In genomic region chr16:630024-630814, GRCh38 we compare ENCODE assay signal across 15 cellular contexts. TPM values are rescaled to one million over a fixed set of nuclear protein-coding genes. Genes with fewer than 3 reads are reported as not detected.
A peak's percentile ranks its signal among the peaks of the same experiment; 100 is the strongest.
DNase-seq lines count a peak whose midpoint lies in the region; ATAC-seq and TF ChIP-seq lines count a peak whose summit lies in the region.
"Had no signal": no experiment of that assay in that cellular context is flagged by ENCODE, and none has a peak within 500 bp of the region (broad histone marks: within the 10 kb centered on the region; RNA-seq: fewer than 3 reads in every experiment).

No MANE protein-coding gene starts in this region.

- H2BK15ac ChIP-seq in neuronal stem cell (ENCODE audit: low read length) = peak overlapping the region; percentile 87

- peak overlapping the region; percentile 95 for H2BK120ac ChIP-seq in neuronal stem cell (ENCODE audit: low read depth, low read length)

- H3K4me2 ChIP-seq in neuronal stem cell (ENCODE audit: insufficient read depth, low read length, poor library complexity, severe bottlenecking) = peak overlapping the region; percentile 90

- H3K4me3 ChIP-seq in cardiac muscle cell (peak overlapping the region; percentile 37), left ventricle myocardium inferior (no peak overlapping the region), neuronal stem cell (ENCODE audit: low read length in 2 of 2) (peak overlapping the region; percentile 3 to 57), Caco-2 (ENCODE audit: low read depth, low read length) (no peak overlapping the region)
- H3K4me3 ChIP-seq: body of pancreas had no signal

- H3K9me3 ChIP-seq in cardiac muscle cell (ENCODE audit: low read depth) (no peaks in the 10 kb centered on the region), left ventricle myocardium inferior (replicated peaks) (no peaks in the 10 kb centered on the region), neuronal stem cell (replicated peaks in 1 of 2; ENCODE audit: control insufficient read depth in 2 of 2, insufficient read depth in 1 of 2, low read depth in 1 of 2, low read length in 2 of 2) (no peaks in the 10 kb centered on the region), Caco-2 (no peaks in the 10 kb centered on the region)
- H3K9me3 ChIP-seq: body of pancreas had no signal

- peak overlapping the region; percentile 89 for H3K9ac ChIP-seq in neuronal stem cell (ENCODE audit: low read depth, low read length, poor library complexity)

- H3K36me3 ChIP-seq in cardiac muscle cell (peaks cover 12% of the 10 kb centered on the region), left ventricle myocardium inferior (peaks cover 54% of the 10 kb centered on the region), neuronal stem cell (replicated peaks in 1 of 2; ENCODE audit: control insufficient read depth in 2 of 2, insufficient read depth in 2 of 2, low read length in 2 of 2) (peaks cover 15 to 57% of the 10 kb centered on the region in 2 donors), Caco-2 (ENCODE audit: control insufficient read depth, insufficient read depth, low read length) (no peaks in the 10 kb centered on the region)

- no peak overlapping the region for H3K4me3 Mint-ChIP-seq in Caco-2 (ENCODE audit: unreplicated experiment)
- H3K4me3 Mint-ChIP-seq: effector memory CD8-positive, alpha-beta T cell had no signal

- H2BK5ac ChIP-seq in neuronal stem cell (ENCODE audit: low read length) = peak overlapping the region; percentile 99

- H3K27ac ChIP-seq in cardiac muscle cell (peak overlapping the region; percentile 95), left ventricle myocardium inferior (replicated peaks) (peak overlapping the region; percentile 46), neuronal stem cell (replicated peaks; ENCODE audit: low read length) (peak overlapping the region; percentile 99)
- H3K27ac ChIP-seq: body of pancreas, foreskin keratinocyte had no signal

- intact Hi-C loops in left ventricle myocardium superior (cut with micrococcal nuclease) = no loop called here
- intact Hi-C loops in left ventricle myocardium inferior (cut with micrococcal nuclease) = no loop called here
- intact Hi-C loops in Caco-2 (cut with micrococcal nuclease; ENCODE audit: unreplicated experiment) = no loop called here

- H3K36me3 Mint-ChIP-seq in Caco-2 (ENCODE audit: insufficient read depth, unreplicated experiment) = peaks cover 27% of the 10 kb centered on the region

- peak overlapping the region; percentile 97 for H4K91ac ChIP-seq in neuronal stem cell (ENCODE audit: low read depth, low read length, poor library complexity)

- H3K27me3 ChIP-seq in cardiac muscle cell = no peaks in the 10 kb centered on the region
- H3K27me3 ChIP-seq in left ventricle myocardium inferior (ENCODE audit: low read depth) = no peaks in the 10 kb centered on the region
- H3K27me3 ChIP-seq in neuronal stem cell (ENCODE audit: control insufficient read depth in 3 of 3, insufficient read depth in 3 of 3, low read depth in 1 of 3, low read length in 3 of 3) = peaks cover 0 to 1% (median 0%) of the 10 kb centered on the region in 3 experiments
- no peaks in the 10 kb centered on the region for H3K27me3 ChIP-seq in Caco-2 (replicated peaks; ENCODE audit: control insufficient read depth, insufficient read depth, low read length)
- H3K27me3 ChIP-seq: body of pancreas, foreskin keratinocyte had no signal

- H4K8ac ChIP-seq in neuronal stem cell (ENCODE audit: low read depth, low read length) = peak overlapping the region; percentile 97

- peaks cover 15% of the 10 kb centered on the region for H3K79me1 ChIP-seq in neuronal stem cell (ENCODE audit: low read depth, low read length)

- WGBS in neuronal stem cell (ENCODE audit: extremely low coverage in 2 of 2, insufficient read length in 2 of 2, insufficient replicate concordance in 1 of 2), 2 donors = no CpG with 5 or more reads among the region's 34 CpGs

- H3K27me3 Mint-ChIP-seq in Caco-2 (ENCODE audit: insufficient read depth, unreplicated experiment) = no peaks in the 10 kb centered on the region
- H3K27me3 Mint-ChIP-seq: effector memory CD8-positive, alpha-beta T cell had no signal

- peak overlapping the region; percentile 80 for H3K23ac ChIP-seq in neuronal stem cell (ENCODE audit: low read depth, low read length, poor library complexity)

- no peaks in the 10 kb centered on the region for H3K9me3 Mint-ChIP-seq in Caco-2 (ENCODE audit: unreplicated experiment)
- H3K9me3 Mint-ChIP-seq: effector memory CD8-positive, alpha-beta T cell had no signal

- H3K27ac Mint-ChIP-seq in Caco-2 (ENCODE audit: unreplicated experiment) = no peak overlapping the region
- H3K27ac Mint-ChIP-seq: effector memory CD8-positive, alpha-beta T cell had no signal

- H2AFZ ChIP-seq in neuronal stem cell (ENCODE audit: low read length) = peak overlapping the region; percentile 31

- TF ChIP-seq CTCF in cardiac muscle cell (IDR thresholded peaks at IDR 0.05; ENCODE audit: low read depth, low read length) (no peak), left ventricle myocardium inferior (IDR thresholded peaks at IDR 0.05; ENCODE audit: borderline replicate concordance) (no peak), Caco-2 (IDR thresholded peaks at IDR 0.05; ENCODE audit: insufficient read depth in 1 of 2, low read depth in 1 of 2, low read length in 1 of 2, severe bottlenecking in 1 of 2, unreplicated experiment in 1 of 2) (no peak)

- ATAC-seq in left ventricle myocardium superior (no peak), HG03039 (IDR thresholded peaks at IDR 0.05; ENCODE audit: unreplicated experiment) (no peak)
- ATAC-seq: effector memory CD8-positive, alpha-beta T cell; foreskin keratinocyte had no signal

- peak overlapping the region; percentile 100 for H3K18ac ChIP-seq in neuronal stem cell (ENCODE audit: low read length)

- H3K4me1 ChIP-seq in cardiac muscle cell (ENCODE audit: low read depth) (peaks cover 23% of the 10 kb centered on the region), left ventricle myocardium inferior (peaks cover 31% of the 10 kb centered on the region), neuronal stem cell (ENCODE audit: control insufficient read depth in 2 of 2, insufficient read depth in 1 of 2, low read depth in 1 of 2, low read length in 2 of 2) (peaks cover 25 to 31% of the 10 kb centered on the region in 2 donors), Caco-2 (peaks cover 5% of the 10 kb centered on the region; the same call in 1 of the 2 replicates)
- H3K4me1 ChIP-seq: foreskin keratinocyte had no signal

- peak overlapping the region; percentile 84 for H3K14ac ChIP-seq in neuronal stem cell (ENCODE audit: low read length)

- POLR2A ChIA-PET in Caco-2 (lab: Charles Lee) = no interaction called here

- no TSS peak for BruUV-seq in Caco-2 (replicated peaks; lab: Mats Ljungman, UMichigan)

- no peaks in the 10 kb centered on the region for H3K4me1 Mint-ChIP-seq in Caco-2 (ENCODE audit: low read depth, unreplicated experiment)

- H3K4ac ChIP-seq in neuronal stem cell (ENCODE audit: low read length) = peak overlapping the region; percentile 90

- CTCF ChIA-PET in Caco-2 (lab: Charles Lee) = no interaction called here

- no peak for DNase-seq in cardiac muscle cell (ENCODE audit: low read depth in 1 of 2, low spot score in 1 of 2)
- no peak for DNase-seq in left ventricle myocardium superior
- no peak for DNase-seq in left ventricle myocardium inferior
- no peak for DNase-seq in neuronal stem cell (ENCODE audit: low spot score)
- no peak for DNase-seq in central memory CD4-positive, alpha-beta T cell
- no peak for DNase-seq in Caco-2
- no peak for DNase-seq in COLO668 (lab: John Stamatoyannopoulos, UW; ENCODE audit: unreplicated experiment)
- DNase-seq: activated gamma-delta T cell treated with Interleukin-2 at 50 U/mL for 16 hours; effector memory CD8-positive, alpha-beta T cell; foreskin keratinocyte; NCI-H2171 treated with DMSO at 0.1 percent for 48 hours; NK-92 treated with Interleukin-12 subunit alpha and Interleukin-12 subunit beta, amount 100 ng/mL, for 24 hours; stimulated activated naive CD4-positive, alpha-beta T cell treated with Interleukin-2 at 50 U/mL for 16 hours had no signal

- H2BK12ac ChIP-seq in neuronal stem cell (ENCODE audit: low read length) = peak overlapping the region; percentile 18

- peak overlapping the region; percentile 95 for H2AK5ac ChIP-seq in neuronal stem cell (ENCODE audit: low read depth, low read length)

RNA-seq across cellular contexts. Expression of gene WFIKKN1, which starts 0.6 kb away (rescaled TPM):
- total RNA-seq in cardiac muscle cell = 85.8 and 125 TPM in 2 replicates
- 79.6 and 105 TPM in 2 replicates for polyA plus RNA-seq in cardiac muscle cell
- total RNA-seq in left ventricle myocardium superior = 0.10 TPM
- 0.14 TPM for total RNA-seq in left ventricle myocardium inferior
- 13.8 TPM for polyA plus RNA-seq in neuronal stem cell (2013, experiment 1 of 2)
- 12.6 TPM for polyA plus RNA-seq in neuronal stem cell (2013, experiment 2 of 2)
- total RNA-seq in Caco-2 (2022) = 0.39 and 0.54 TPM in 2 replicates

RNA-seq across cellular contexts. Expression of gene METTL26, which starts 5.9 kb away (rescaled TPM):
- total RNA-seq in cardiac muscle cell (196 and 201 TPM in 2 replicates), left ventricle myocardium superior (62.2 TPM), left ventricle myocardium inferior (49.2 TPM), Caco-2 (2022) (67.1 and 67.4 TPM in 2 replicates)
- polyA plus RNA-seq in cardiac muscle cell = 153 and 181 TPM in 2 replicates
- 56.9 TPM for polyA plus RNA-seq in neuronal stem cell (2013, experiment 1 of 2)
- polyA plus RNA-seq in neuronal stem cell (2013, experiment 2 of 2) = 56.4 TPM

RNA-seq across cellular contexts. Expression of gene MCRIP2, which starts 11.4 kb away (rescaled TPM):
- total RNA-seq in cardiac muscle cell (123 and 144 TPM in 2 replicates), left ventricle myocardium superior (187 TPM), left ventricle myocardium inferior (181 TPM), Caco-2 (2022) (33.0 and 40.7 TPM in 2 replicates)
- polyA plus RNA-seq in cardiac muscle cell = 131 and 146 TPM in 2 replicates
- polyA plus RNA-seq in neuronal stem cell (2013, experiment 1 of 2) = 10.3 TPM
- 10.5 TPM for polyA plus RNA-seq in neuronal stem cell (2013, experiment 2 of 2)

RNA-seq across cellular contexts. Expression of gene WDR90, which starts 18.9 kb away (rescaled TPM):
- total RNA-seq in cardiac muscle cell = 25.6 and 26.5 TPM in 2 replicates
- polyA plus RNA-seq in cardiac muscle cell = 28.1 and 32.3 TPM in 2 replicates
- total RNA-seq in left ventricle myocardium superior = 10.9 TPM
- 9.2 TPM for total RNA-seq in left ventricle myocardium inferior
- 16.6 TPM for polyA plus RNA-seq in neuronal stem cell (2013, experiment 1 of 2)
- polyA plus RNA-seq in neuronal stem cell (2013, experiment 2 of 2) = 15.8 TPM
- 57.8 and 60.9 TPM in 2 replicates for total RNA-seq in Caco-2 (2022)

RNA-seq across cellular contexts. Expression of gene RHOT2, which starts 37.7 kb away (rescaled TPM):
- 251 and 305 TPM in 2 replicates for total RNA-seq in cardiac muscle cell
- 294 and 315 TPM in 2 replicates for polyA plus RNA-seq in cardiac muscle cell
- 88.8 TPM for total RNA-seq in left ventricle myocardium superior
- 90.3 TPM for total RNA-seq in left ventricle myocardium inferior
- 68.0 TPM for polyA plus RNA-seq in neuronal stem cell (2013, experiment 1 of 2)
- polyA plus RNA-seq in neuronal stem cell (2013, experiment 2 of 2) = 63.4 TPM
- 96.7 and 106 TPM in 2 replicates for total RNA-seq in Caco-2 (2022)

Comparison
In these comparisons a context has a peak if more than half of its experiments do, and no peak if none do; other contexts are left out.
1. H3K4me3 ChIP-seq: peak in cardiac muscle cell (single experiment) and neuronal stem cell (2 of 2); none in left ventricle myocardium inferior (single experiment) and Caco-2 (single experiment).
2. RNA of gene WFIKKN1, which starts 0.6 kb away (total RNA-seq): 85.8 to 125 TPM in cardiac muscle cell; 0.39 to 0.54 TPM in Caco-2, 0.14 TPM in left ventricle myocardium inferior (single experiment) and 0.10 TPM in left ventricle myocardium superior (single experiment); every median in the first group is over 10 times any median in the second.
3. H3K27ac ChIP-seq: peak in every context shown above with its lines; median percentile 99 in neuronal stem cell; 95 in cardiac muscle cell; 46 in left ventricle myocardium inferior.